Comparison of ENCODE assay signal across 22 cellular contexts in genomic region chr17:9977175-9977574, GRCh38.
A peak's percentile ranks its signal among the peaks of the same experiment; 100 is the strongest.
DNase-seq lines count a peak whose midpoint lies in the region; ATAC-seq and TF ChIP-seq lines count a peak whose summit lies in the region.
"Had no signal": no experiment of that assay in that cellular context is flagged by ENCODE, and none has a peak within 500 bp of the region (broad histone marks: within the 10 kb centered on the region; RNA-seq: fewer than 3 reads in every experiment).

No MANE protein-coding gene starts in this region.

- peak; percentile 61 for ATAC-seq in HG02870 (IDR thresholded peaks at IDR 0.05; ENCODE audit: unreplicated experiment)
- ATAC-seq in natural killer cell treated with Interleukin-12 subunit alpha and Interleukin-12 subunit beta and Interleukin-15 and Interleukin-18, amount 100 ng/mL, for 72 hours: peak; percentile 80
- ATAC-seq: esophagus mucosa, Panc1, T-helper 17 cell had no signal

- H3K4me1 Mint-ChIP-seq in natural killer cell treated with Interleukin-12 subunit alpha and Interleukin-12 subunit beta and Interleukin-15 and Interleukin-18, amount 100 ng/mL, for 72 hours (ENCODE audit: low read depth in 2 of 2): peaks cover 27% of the 10 kb centered on the region in 2 donors
- H3K4me1 Mint-ChIP-seq: activated CD4-positive, alpha-beta T cell treated with anti-CD3 and anti-CD28 coated beads, Interleukin-2, amount 10 ng/mL, durations not matched to agents 24 days and 14 days; T-helper 17 cell had no signal

- H3K36me3 ChIP-seq in BE2C: no peaks in the 10 kb centered on the region
- H3K36me3 ChIP-seq: brain microvascular endothelial cell had no signal

- H3K9me3 Mint-ChIP-seq in natural killer cell treated with Interleukin-12 subunit alpha and Interleukin-12 subunit beta and Interleukin-15 and Interleukin-18, amount 100 ng/mL, for 72 hours: no peaks in the 10 kb centered on the region
- H3K9me3 Mint-ChIP-seq: activated CD4-positive, alpha-beta T cell treated with anti-CD3 and anti-CD28 coated beads, Interleukin-2, amount 10 ng/mL, durations not matched to agents 24 days and 14 days; activated T-helper 2 cell treated with anti-CD3 and anti-CD28 coated beads, Interferon-gamma antibody, Interleukin-2, Interleukin-4, amounts not matched to agents 10 μg/mL and 5 μg/mL and 100 μg/mL, durations not matched to agents 14 hours and 24 hours and 36 hours; H9 had no signal

- H3K36me3 Mint-ChIP-seq in natural killer cell treated with Interleukin-12 subunit alpha and Interleukin-12 subunit beta and Interleukin-15 and Interleukin-18, amount 100 ng/mL, for 72 hours: no peaks in the 10 kb centered on the region

- no peak for TF ChIP-seq CTCF in GM12865 (IDR thresholded peaks at IDR 0.05; ENCODE audit: insufficient read depth, low read depth, low read length, missing control alignments)
- TF ChIP-seq CTCF in BE2C (IDR thresholded peaks at IDR 0.05; ENCODE audit: low read depth, low read length): no peak

- H3K9me3 ChIP-seq in BE2C: no peaks in the 10 kb centered on the region
- H3K9me3 ChIP-seq: right atrium auricular region had no signal

- no peaks in the 10 kb centered on the region for H3K27me3 Mint-ChIP-seq in natural killer cell treated with Interleukin-12 subunit alpha and Interleukin-12 subunit beta and Interleukin-15 and Interleukin-18, amount 100 ng/mL, for 72 hours
- H3K27me3 Mint-ChIP-seq: activated CD4-positive, alpha-beta T cell treated with anti-CD3 and anti-CD28 coated beads, Interleukin-2, amount 10 ng/mL, durations not matched to agents 24 days and 14 days had no signal

- DNase-seq in GM12865 (ENCODE audit: low read depth) (peak; percentile 36), amniotic epithelial cell (ENCODE audit: low read depth) (peak; percentile 21), UCSD-AML1 (lab: John Stamatoyannopoulos, UW; ENCODE audit: unreplicated experiment) (no peak), BE2C (no peak), NCI-H2227 (lab: John Stamatoyannopoulos, UW; ENCODE audit: unreplicated experiment) (no peak), NOMO-1 (lab: John Stamatoyannopoulos, UW; ENCODE audit: unreplicated experiment in 2 of 2) (no peak)
- DNase-seq in natural killer cell treated with Interleukin-12 subunit alpha and Interleukin-12 subunit beta and Interleukin-15 and Interleukin-18, amount 100 ng/mL, for 72 hours (ENCODE audit: low spot score): no peak
- DNase-seq: activated CD4-positive, alpha-beta T cell treated with anti-CD3 and anti-CD28 coated beads, Interleukin-2, amount 10 ng/mL, durations not matched to agents 24 days and 14 days; brain microvascular endothelial cell; COR-L47; effector memory CD4-positive, alpha-beta T cell; H9; NCI-H1105 treated with DMSO at 0.1 percent for 48 hours; NCI-H2081; NCI-H446; T-helper 17 cell; trophoblast cell had no signal

- no peaks in the 10 kb centered on the region for H3K27me3 ChIP-seq in BE2C
- H3K27me3 ChIP-seq: brain microvascular endothelial cell, right atrium auricular region had no signal

- H3K4me3 ChIP-seq in GM12865 (ENCODE audit: low read depth, low read length) (no peak overlapping the region), BE2C (ENCODE audit: low read depth, low read length) (no peak overlapping the region)
- H3K4me3 ChIP-seq: right atrium auricular region had no signal

- peak overlapping the region; percentile 1 to 32 for H3K27ac Mint-ChIP-seq in natural killer cell treated with Interleukin-12 subunit alpha and Interleukin-12 subunit beta and Interleukin-15 and Interleukin-18, amount 100 ng/mL, for 72 hours
- H3K27ac Mint-ChIP-seq: activated CD4-positive, alpha-beta T cell treated with anti-CD3 and anti-CD28 coated beads, Interleukin-2, amount 10 ng/mL, durations not matched to agents 24 days and 14 days; activated T-helper 2 cell treated with anti-CD3 and anti-CD28 coated beads, Interferon-gamma antibody, Interleukin-2, Interleukin-4, amounts not matched to agents 10 μg/mL and 5 μg/mL and 100 μg/mL, durations not matched to agents 14 hours and 24 hours and 36 hours; T-helper 17 cell had no signal

- H3K4me1 ChIP-seq in BE2C: no peaks in the 10 kb centered on the region

- peak overlapping the region; percentile 35 for H3K4me3 Mint-ChIP-seq in natural killer cell treated with Interleukin-12 subunit alpha and Interleukin-12 subunit beta and Interleukin-15 and Interleukin-18, amount 100 ng/mL, for 72 hours
- H3K4me3 Mint-ChIP-seq: activated CD4-positive, alpha-beta T cell treated with anti-CD3 and anti-CD28 coated beads, Interleukin-2, amount 10 ng/mL, durations not matched to agents 24 days and 14 days; H9; T-helper 17 cell had no signal

Comparison
In these comparisons a context has a peak if more than half of its experiments do, and no peak if none do; other contexts are left out.
1. DNase-seq: peak in GM12865 (single experiment) and amniotic epithelial cell (single experiment); none in natural killer cell treated with Interleukin-12 subunit alpha and Interleukin-12 subunit beta and Interleukin-15 and Interleukin-18, amount 100 ng/mL, for 72 hours (single experiment), UCSD-AML1 (single experiment), BE2C (single experiment), NCI-H2227 (single experiment) and NOMO-1 (0 of 2).